Comparison of ENCODE assay signal across 15 cellular contexts in the genomic region with DNA sequence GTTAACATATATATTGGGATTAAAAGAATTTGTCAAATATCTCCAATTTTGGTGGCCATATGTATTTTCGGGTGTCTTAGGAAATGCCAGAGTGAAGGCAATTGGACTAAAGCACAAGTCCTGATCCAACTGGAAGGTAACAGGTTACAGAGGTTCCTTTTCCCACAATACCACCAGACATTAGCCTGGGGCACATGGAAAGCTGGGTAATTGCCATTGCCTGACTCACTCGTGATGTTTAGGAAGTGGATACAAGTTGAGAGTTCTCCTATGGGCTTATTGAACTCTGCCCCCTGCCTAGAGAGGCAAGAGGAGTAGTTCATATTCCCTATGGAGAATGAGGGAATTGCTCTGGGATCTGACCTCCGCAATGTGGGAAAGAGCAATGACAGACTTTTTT. TPM values are rescaled to one million over a fixed set of nuclear protein-coding genes. Genes with fewer than 3 reads are reported as not detected.
A peak's percentile ranks its signal among the peaks of the same experiment; 100 is the strongest.
DNase-seq lines count a peak whose midpoint lies in the region; TF ChIP-seq lines count a peak whose summit lies in the region.
"Had no signal": no experiment of that assay in that cellular context is flagged by ENCODE, and none has a peak within 500 bp of the region (broad histone marks: within the 10 kb centered on the region; RNA-seq: fewer than 3 reads in every experiment).

No MANE protein-coding gene starts in this region.

- H3K9ac ChIP-seq in mammary epithelial cell (ENCODE audit: insufficient read depth, low read length) (no peak overlapping the region), neuronal stem cell (ENCODE audit: low read depth, low read length, poor library complexity) (no peak overlapping the region)
- H3K9ac ChIP-seq: BLaER1 treated with 17β-estradiol and CSF1 and Interleukin-3, amounts not matched to agents 10 nM and 100 nM had no signal

- H3K18ac ChIP-seq in neuronal stem cell (ENCODE audit: low read length), result no peak overlapping the region

- TF ChIP-seq POLR2A in erythroblast (IDR thresholded peaks at IDR 0.05; ENCODE audit: low read length), result no peak

- no peak overlapping the region for H2AK5ac ChIP-seq in neuronal stem cell (ENCODE audit: low read depth, low read length)

- H4K91ac ChIP-seq in neuronal stem cell (ENCODE audit: low read depth, low read length, poor library complexity), result no peak overlapping the region

- H3K4me1 ChIP-seq in mammary epithelial cell (ENCODE audit: insufficient read depth, low read length) (peaks cover 10% of the 10 kb centered on the region), neuronal stem cell (ENCODE audit: control insufficient read depth in 2 of 2, insufficient read depth in 1 of 2, low read depth in 1 of 2, low read length in 2 of 2) (no peaks in the 10 kb centered on the region)
- H3K4me1 ChIP-seq: HAP-1 had no signal

- 75% methylated on average over 3 of the region's 3 CpGs for WGBS in mammary epithelial cell (ENCODE audit: low coverage, missing lambda C conversion rate)
- no CpG with 5 or more reads among the region's 3 CpGs for WGBS in neuronal stem cell (ENCODE audit: extremely low coverage in 2 of 2, insufficient read length in 2 of 2, insufficient replicate concordance in 1 of 2), 2 donors

- no peak overlapping the region for H4K8ac ChIP-seq in neuronal stem cell (ENCODE audit: low read depth, low read length)

- DNase-seq in EL, result peak; percentile 11
- peak; percentile 36 for DNase-seq in NCI-H226
- peak; percentile 14 for DNase-seq in mammary epithelial cell
- peak; percentile 11 for DNase-seq in renal cortical epithelial cell (ENCODE audit: low read depth)
- no peak for DNase-seq in erythroblast (lab: John Stamatoyannopoulos, UW)
- DNase-seq in activated naive CD4-positive, alpha-beta T cell (lab: John Stamatoyannopoulos, UW), result no peak
- no peak for DNase-seq in neuronal stem cell (ENCODE audit: low spot score)
- DNase-seq: ACHN; CD4-positive, CD25-positive, alpha-beta regulatory T cell; DMS 273 treated with DMSO at 0.1 percent for 48 hours; GDM1; IMR-90 had no signal

- CTCF ChIA-PET in mammary epithelial cell (lab: Charles Lee; ENCODE audit: low non-redundant PET), result no interaction called here

- dilution Hi-C loops in mammary epithelial cell (cut with HindIII; ENCODE audit: low sequenced_read_pairs), result no loop called here

- no peaks in the 10 kb centered on the region for H4K20me1 ChIP-seq in mammary epithelial cell (ENCODE audit: insufficient read depth, low read length)
- H4K20me1 ChIP-seq: BLaER1 treated with 17β-estradiol and CSF1 and Interleukin-3, amounts not matched to agents 10 nM and 100 nM had no signal

- in situ Hi-C loops in mammary epithelial cell (cut with MboI; ENCODE audit: low sequenced_read_pairs in 2 of 2), result no loop called here

- no peak overlapping the region for H3K4ac ChIP-seq in neuronal stem cell (ENCODE audit: low read length)

- no peak overlapping the region for H3K27ac ChIP-seq in mammary epithelial cell (ENCODE audit: insufficient read depth, low read depth, low read length)
- H3K27ac ChIP-seq in neuronal stem cell (replicated peaks; ENCODE audit: low read length), result no peak overlapping the region
- H3K27ac ChIP-seq: BLaER1 treated with 17β-estradiol and CSF1 and Interleukin-3, amounts not matched to agents 10 nM and 100 nM had no signal

- BruUV-seq in mammary epithelial cell (replicated peaks; lab: Mats Ljungman, UMichigan), result no TSS peak

- H3K23ac ChIP-seq in neuronal stem cell (ENCODE audit: low read depth, low read length, poor library complexity), result no peak overlapping the region

- no peaks in the 10 kb centered on the region for H3K79me2 ChIP-seq in mammary epithelial cell (ENCODE audit: insufficient read depth, low read length)

- H2AFZ ChIP-seq in mammary epithelial cell (ENCODE audit: low read depth, low read length), result no peak overlapping the region
- H2AFZ ChIP-seq in neuronal stem cell (ENCODE audit: low read length), result no peak overlapping the region

- no peak overlapping the region for H3K14ac ChIP-seq in neuronal stem cell (ENCODE audit: low read length)

- no peak for TF ChIP-seq CTCF in mammary epithelial cell (conservative IDR thresholded peaks at IDR 0.05 in 1 of 2, IDR thresholded peaks at IDR 0.05 in 1 of 2; ENCODE audit: extremely low read depth in 1 of 2, insufficient read depth in 1 of 2, low read depth in 1 of 2, low read length in 2 of 2)

- H3K9me3 ChIP-seq in mammary epithelial cell (replicated peaks; ENCODE audit: insufficient read depth, low read length) (no peaks in the 10 kb centered on the region), neuronal stem cell (replicated peaks in 1 of 2; ENCODE audit: control insufficient read depth in 2 of 2, insufficient read depth in 1 of 2, low read depth in 1 of 2, low read length in 2 of 2) (no peaks in the 10 kb centered on the region)
- H3K9me3 ChIP-seq: HAP-1 had no signal

- H3K79me1 ChIP-seq in neuronal stem cell (ENCODE audit: low read depth, low read length), result no peaks in the 10 kb centered on the region

- no peak overlapping the region for H2BK12ac ChIP-seq in neuronal stem cell (ENCODE audit: low read length)

- H3K27me3 ChIP-seq in mammary epithelial cell (ENCODE audit: insufficient read depth, low read length), result peaks cover 6% of the 10 kb centered on the region
- peaks cover 0 to 39% (median 7%) of the 10 kb centered on the region in 3 experiments for H3K27me3 ChIP-seq in neuronal stem cell (ENCODE audit: control insufficient read depth in 3 of 3, insufficient read depth in 3 of 3, low read depth in 1 of 3, low read length in 3 of 3)
- H3K27me3 ChIP-seq: BLaER1 treated with 17β-estradiol and CSF1 and Interleukin-3, amounts not matched to agents 10 nM and 100 nM had no signal

- H3K4me2 ChIP-seq in mammary epithelial cell (ENCODE audit: insufficient read depth, low read depth, low read length) (no peak overlapping the region), neuronal stem cell (ENCODE audit: insufficient read depth, low read length, poor library complexity, severe bottlenecking) (no peak overlapping the region)
- H3K4me2 ChIP-seq: BLaER1 treated with 17β-estradiol and CSF1 and Interleukin-3, amounts not matched to agents 10 nM and 100 nM had no signal

- H3K4me3 ChIP-seq in mammary epithelial cell (replicated peaks in 1 of 3; ENCODE audit: insufficient read depth in 1 of 3, low read depth in 2 of 3, low read length in 3 of 3) (no peak overlapping the region), neuronal stem cell (ENCODE audit: low read length in 2 of 2) (no peak overlapping the region)
- H3K4me3 ChIP-seq: BLaER1 treated with 17β-estradiol and CSF1 and Interleukin-3, amounts not matched to agents 10 nM and 100 nM; HAP-1 had no signal

- no peak overlapping the region for H2BK5ac ChIP-seq in neuronal stem cell (ENCODE audit: low read length)

- intact Hi-C loops in mammary epithelial cell (cut with micrococcal nuclease), result loop anchor here (10.0 kb wide), 1 partner anchor 216 kb away; no protein-coding TSS in a partner anchor

- H3K36me3 ChIP-seq in mammary epithelial cell (ENCODE audit: insufficient read depth, low read length) (no peaks in the 10 kb centered on the region), neuronal stem cell (replicated peaks in 1 of 2; ENCODE audit: control insufficient read depth in 2 of 2, insufficient read depth in 2 of 2, low read length in 2 of 2) (no peaks in the 10 kb centered on the region)
- H3K36me3 ChIP-seq: BLaER1 treated with 17β-estradiol and CSF1 and Interleukin-3, amounts not matched to agents 10 nM and 100 nM; HAP-1 had no signal

- H2BK120ac ChIP-seq in neuronal stem cell (ENCODE audit: low read depth, low read length), result no peak overlapping the region

- no peak overlapping the region for H2BK15ac ChIP-seq in neuronal stem cell (ENCODE audit: low read length)

RNA-seq across cellular contexts. Expression of a gene that starts 5.7 kb away (rescaled TPM):
- total RNA-seq in mammary epithelial cell (under 1 TPM in 1 of 2 donors, not detected in 1; 0.17 TPM), renal cortical epithelial cell (0.05 and 0.17 TPM in 2 replicates)
- polyA plus RNA-seq in mammary epithelial cell, result 0.23 TPM
- polyA minus RNA-seq in mammary epithelial cell, result not detected
- 0.21 TPM for polyA plus RNA-seq in neuronal stem cell (2013, experiment 1 of 2)
- 0.19 TPM for polyA plus RNA-seq in neuronal stem cell (2013, experiment 2 of 2)
- total RNA-seq: CD4-positive, CD25-positive, alpha-beta regulatory T cell; HT-29; IMR-90 had no signal
- polyA plus RNA-seq: IMR-90 had no signal

Comparison
In these comparisons a context has a peak if more than half of its experiments do, and no peak if none do; other contexts are left out.
1. DNase-seq: peak in EL (single experiment), NCI-H226 (single experiment), mammary epithelial cell (single experiment) and renal cortical epithelial cell (single experiment); none in erythroblast (0 of 2), activated naive CD4-positive, alpha-beta T cell (0 of 4) and neuronal stem cell (single experiment).